8 cellular contexts compared by ENCODE assay signal in the genomic region with DNA sequence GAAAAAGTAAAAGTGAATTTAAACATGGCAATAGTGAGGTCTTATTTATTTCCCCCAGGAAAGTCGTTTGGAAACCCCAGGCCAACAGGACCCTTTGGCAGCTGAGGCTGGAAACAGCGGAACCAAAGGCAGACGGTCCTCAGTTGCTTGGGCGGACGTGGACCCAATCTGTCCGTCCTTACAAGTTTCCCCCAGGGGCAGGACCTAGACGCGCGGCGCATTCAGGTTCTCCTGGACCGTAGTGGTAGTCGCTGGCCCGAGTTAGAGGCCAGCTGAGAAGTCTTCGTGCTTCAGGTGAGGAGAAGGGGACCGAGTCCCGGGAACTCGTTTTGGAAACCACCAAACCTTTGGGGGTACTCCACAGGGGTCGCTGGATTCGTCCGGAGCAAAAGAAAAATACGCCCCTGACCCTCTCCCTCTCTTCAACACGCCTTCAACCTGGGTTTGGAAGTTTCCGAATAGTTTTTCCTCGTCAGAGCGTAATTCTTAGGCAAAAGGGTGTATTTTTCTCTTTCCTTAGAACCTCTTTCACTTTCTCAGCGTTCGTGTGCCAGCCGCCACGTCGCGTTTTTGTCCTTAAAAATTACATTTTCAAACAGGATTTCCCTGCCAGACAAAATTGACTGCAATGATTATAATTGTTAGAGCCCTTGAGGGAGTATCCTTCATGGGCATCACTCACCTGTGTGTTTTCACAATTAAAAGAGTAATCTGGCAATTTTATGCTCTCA. TPM values are rescaled to one million over a fixed set of nuclear protein-coding genes. Genes with fewer than 3 reads are reported as not detected.
DNase-seq lines count a peak whose midpoint lies in the region; ATAC-seq and TF ChIP-seq lines count a peak whose summit lies in the region.

No MANE protein-coding gene starts in this region.

- H3K27ac ChIP-seq in DOHH2 (ENCODE audit: low read depth, low read length), result peak overlapping the region; percentile 62
- peak overlapping the region; percentile 68 for H3K27ac ChIP-seq in neural progenitor cell
- H3K27ac ChIP-seq in suprapubic skin, result peak overlapping the region; percentile 70

- peak overlapping the region; percentile 86 for H3K9ac ChIP-seq in neural progenitor cell

- H3F3A ChIP-seq in DOHH2 (ENCODE audit: control insufficient read depth, insufficient read depth), result 0 out of 2 replicates have a peak, but pooled peaks cover 4% of the 10 kb centered on the region
- peaks cover 24% of the 10 kb centered on the region for H3F3A ChIP-seq in neural progenitor cell (ENCODE audit: low read depth)

- H3K9me2 ChIP-seq in DOHH2 (replicated peaks; ENCODE audit: control insufficient read depth, low read length), result no peaks in the 10 kb centered on the region

- H3K27me3 ChIP-seq in DOHH2 (ENCODE audit: control insufficient read depth, low read length) (no peaks in the 10 kb centered on the region), neural progenitor cell (no peaks in the 10 kb centered on the region), suprapubic skin (no peaks in the 10 kb centered on the region)

- TF ChIP-seq POLR2A in Raji (IDR thresholded peaks at IDR 0.05; ENCODE audit: insufficient read depth, low read depth, low read length) (peak; percentile 88), suprapubic skin (IDR thresholded peaks at IDR 0.05) (no peak)

- H3K36me3 Mint-ChIP-seq in neural progenitor cell, result peaks cover 8% of the 10 kb centered on the region

- H3K9me3 ChIP-seq in DOHH2 (ENCODE audit: control insufficient read depth, insufficient read depth, low read length) (no peaks in the 10 kb centered on the region), neural progenitor cell (ENCODE audit: low read depth) (no peaks in the 10 kb centered on the region), suprapubic skin (no peaks in the 10 kb centered on the region)

- peaks cover 6% of the 10 kb centered on the region for H3K27me3 Mint-ChIP-seq in neural progenitor cell (ENCODE audit: insufficient read depth, low read depth)

- H3K27ac Mint-ChIP-seq in neural progenitor cell, result peak overlapping the region; percentile 46

- H3K4me2 ChIP-seq in DOHH2 (ENCODE audit: low read length) (peak overlapping the region; percentile 83), neural progenitor cell (peak overlapping the region; percentile 85)

- WGBS in suprapubic skin, result under 1% methylated on average over 29 of the region's 31 CpGs

- no peak for TF ChIP-seq CTCF in DOHH2 (IDR thresholded peaks at IDR 0.05; ENCODE audit: low read depth, low read length, poor library complexity, severe bottlenecking)
- no peak for TF ChIP-seq CTCF in neural progenitor cell (IDR thresholded peaks at IDR 0.05)
- no peak for TF ChIP-seq CTCF in suprapubic skin (IDR thresholded peaks at IDR 0.05)

- peak overlapping the region; percentile 89 for H3K4me3 ChIP-seq in DOHH2 (ENCODE audit: low read length)
- peak overlapping the region; percentile 96 for H3K4me3 ChIP-seq in neural progenitor cell
- peak overlapping the region; percentile 64 for H3K4me3 ChIP-seq in suprapubic skin

- peak overlapping the region; percentile 94 for H2AFZ ChIP-seq in neural progenitor cell (replicated peaks)

- DNase-seq in KG1 (lab: John Stamatoyannopoulos, UW) (peak; percentile 38), foreskin melanocyte (peak; percentile 60), neural progenitor cell (ENCODE audit: low spot score) (peak; percentile 79), suprapubic skin (ENCODE audit: low spot score in 2 of 2) (peak; percentile 77 to 90)
- peak; percentile 28 for DNase-seq in activated gamma-delta T cell treated with anti-CD3 and anti-CD28 coated beads, Interleukin-2, amount 50 U/mL, for 16 hours (ENCODE audit: low read depth)

- TF ChIP-seq EP300 in suprapubic skin (IDR thresholded peaks at IDR 0.05), result no peak

- H3K36me3 ChIP-seq in DOHH2 (ENCODE audit: control insufficient read depth, low read length) (peaks cover 35% of the 10 kb centered on the region), neural progenitor cell (no peaks in the 10 kb centered on the region), suprapubic skin (peaks cover 10% of the 10 kb centered on the region)

- peak; percentile 36 for ATAC-seq in GM21619 (IDR thresholded peaks at IDR 0.05; ENCODE audit: unreplicated experiment)

- H3K4me1 Mint-ChIP-seq in neural progenitor cell, result peaks cover 40% of the 10 kb centered on the region

- H3K9me3 Mint-ChIP-seq in neural progenitor cell, result no peaks in the 10 kb centered on the region

- H4K20me1 ChIP-seq in DOHH2 (ENCODE audit: control insufficient read depth, insufficient read depth, low read depth, low read length), result no peaks in the 10 kb centered on the region
- peaks cover 5% of the 10 kb centered on the region for H4K20me1 ChIP-seq in neural progenitor cell (ENCODE audit: low read depth)

- peak overlapping the region; percentile 99 for H3K4me3 Mint-ChIP-seq in neural progenitor cell

- H3K4me1 ChIP-seq in DOHH2 (ENCODE audit: control insufficient read depth, low read length), result peaks cover 37% of the 10 kb centered on the region
- H3K4me1 ChIP-seq in neural progenitor cell, result peaks cover 29% of the 10 kb centered on the region
- H3K4me1 ChIP-seq in suprapubic skin, result peaks cover 41% of the 10 kb centered on the region

- peaks cover 80% of the 10 kb centered on the region for H3K79me2 ChIP-seq in DOHH2 (ENCODE audit: control insufficient read depth, low read length)
- H3K79me2 ChIP-seq in neural progenitor cell (ENCODE audit: low read depth), result peaks cover 80% of the 10 kb centered on the region

RNA-seq across cellular contexts. Expression of a gene that starts 2.1 kb away (rescaled TPM):
- total RNA-seq in neural progenitor cell (ENCODE audit: low replicate concordance), result 21.1 and 27.9 TPM in 2 replicates
- 10 to 100 TPM in 3 of 4 donors, 1 to 10 TPM in 1; 6.4 to 16.1 (median 10.2) TPM for total RNA-seq in suprapubic skin

RNA-seq across cellular contexts. Expression of a gene that starts 2.3 kb away (rescaled TPM):
- total RNA-seq in neural progenitor cell (ENCODE audit: low replicate concordance), result 59.8 and 84.5 TPM in 2 replicates
- 1 to 10 TPM; 2.9 to 6.6 (median 4.2) TPM for total RNA-seq in suprapubic skin

Comparison
In these comparisons a context has a peak if more than half of its experiments do, and no peak if none do; other contexts are left out.
1. Peak in every context shown above with its lines: DNase-seq, ATAC-seq, H3K4me3 ChIP-seq and H3K27ac ChIP-seq.
2. DNase-seq: peak in every context shown above with its lines; median percentile 84 in suprapubic skin; 79 in neural progenitor cell; 60 in foreskin melanocyte; 38 in KG1; 28 in activated gamma-delta T cell treated with anti-CD3 and anti-CD28 coated beads, Interleukin-2, amount 50 U/mL, for 16 hours.